19 cellular contexts compared by ENCODE assay signal in the genomic region with DNA sequence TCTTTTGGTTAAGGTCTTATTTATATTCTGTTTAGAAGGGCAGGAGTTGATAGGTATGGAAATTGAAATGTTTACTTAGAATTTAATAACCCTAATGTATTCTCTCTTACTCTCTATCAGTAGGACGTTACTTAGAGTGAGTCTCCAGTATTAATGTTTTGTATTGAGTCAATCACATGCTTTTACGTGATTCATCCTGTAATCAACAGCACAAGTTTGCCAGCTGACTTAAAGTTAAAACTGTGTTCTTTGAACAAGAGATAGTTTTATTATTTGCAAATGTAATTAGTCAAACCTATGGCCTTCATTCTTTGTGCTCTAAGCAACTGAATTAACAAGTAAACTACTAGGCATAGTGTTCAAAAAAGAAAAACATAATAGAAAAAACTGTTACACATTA. TPM values are rescaled to one million over a fixed set of nuclear protein-coding genes. Genes with fewer than 3 reads are reported as not detected.
A peak's percentile ranks its signal among the peaks of the same experiment; 100 is the strongest.
DNase-seq lines count a peak whose midpoint lies in the region; ATAC-seq and TF ChIP-seq lines count a peak whose summit lies in the region.
"Had no signal": no experiment of that assay in that cellular context is flagged by ENCODE, and none has a peak within 500 bp of the region (broad histone marks: within the 10 kb centered on the region; RNA-seq: fewer than 3 reads in every experiment).

No MANE protein-coding gene starts in this region.

- intact Hi-C loops in activated CD4-positive, alpha-beta memory T cell treated with anti-CD3 and anti-CD28 coated beads for 36 hours (cut with micrococcal nuclease) = no loop called here

- H3K4me1 Mint-ChIP-seq in activated CD4-positive, alpha-beta memory T cell treated with anti-CD3 and anti-CD28 coated beads for 36 hours (ENCODE audit: low read depth) = peaks cover 14% of the 10 kb centered on the region

- peak; percentile 46 for DNase-seq in EH (ENCODE audit: low read depth)
- DNase-seq in RKO (ENCODE audit: low spot score) = peak; percentile 16
- no peak for DNase-seq in epithelial cell of prostate (ENCODE audit: low read depth, low spot score)
- no peak for DNase-seq in omental fat pad (ENCODE audit: low spot score)
- DNase-seq in NCI-H345 (lab: John Stamatoyannopoulos, UW) = no peak
- no peak for DNase-seq in activated CD4-positive, alpha-beta memory T cell treated with anti-CD3 and anti-CD28 coated beads for 36 hours
- DNase-seq in GOT3 (lab: John Stamatoyannopoulos, UW) = no peak
- DNase-seq: activated CD8-positive, alpha-beta T cell treated with anti-CD3 and anti-CD28 coated beads for 36 hours; AML-193; cerebellar nuclear complex; GDM1; kidney; MV-4-11; NCI-H2081; NCI-H526 treated with DMSO at 0.1 percent for 48 hours; right lobe of liver; stimulated activated CD4-positive, alpha-beta T cell treated with anti-CD3 and anti-CD28 coated beads, Interleukin-2, amount 100 ng/mL, for 24 hours; substantia nigra had no signal

- ATAC-seq in omental fat pad (ENCODE audit: low FRiP score) (peak; percentile 60), GM21367 (IDR thresholded peaks at IDR 0.05; ENCODE audit: unreplicated experiment) (no peak)
- ATAC-seq: activated CD8-positive, alpha-beta T cell treated with anti-CD3 and anti-CD28 coated beads for 36 hours; right lobe of liver had no signal

- peaks cover 25% of the 10 kb centered on the region for H3K36me3 Mint-ChIP-seq in activated CD4-positive, alpha-beta memory T cell treated with anti-CD3 and anti-CD28 coated beads for 36 hours

- H3K27ac Mint-ChIP-seq in activated CD4-positive, alpha-beta memory T cell treated with anti-CD3 and anti-CD28 coated beads for 36 hours = no peak overlapping the region
- H3K27ac Mint-ChIP-seq: activated CD8-positive, alpha-beta T cell treated with anti-CD3 and anti-CD28 coated beads for 36 hours had no signal

- TF ChIP-seq CTCF in omental fat pad (IDR thresholded peaks at IDR 0.05) = no peak

- no peak overlapping the region for H3K4me3 Mint-ChIP-seq in activated CD4-positive, alpha-beta memory T cell treated with anti-CD3 and anti-CD28 coated beads for 36 hours
- H3K4me3 Mint-ChIP-seq: activated CD8-positive, alpha-beta T cell treated with anti-CD3 and anti-CD28 coated beads for 36 hours had no signal

- H3K27me3 Mint-ChIP-seq in activated CD4-positive, alpha-beta memory T cell treated with anti-CD3 and anti-CD28 coated beads for 36 hours = no peaks in the 10 kb centered on the region
- H3K27me3 Mint-ChIP-seq: activated CD8-positive, alpha-beta T cell treated with anti-CD3 and anti-CD28 coated beads for 36 hours had no signal

- CTCF ChIA-PET in activated CD4-positive, alpha-beta memory T cell treated with anti-CD3 and anti-CD28 coated beads for 36 hours (lab: Charles Lee) = no interaction called here

- no peaks in the 10 kb centered on the region for H3K9me3 Mint-ChIP-seq in activated CD4-positive, alpha-beta memory T cell treated with anti-CD3 and anti-CD28 coated beads for 36 hours
- H3K9me3 Mint-ChIP-seq: activated CD8-positive, alpha-beta T cell treated with anti-CD3 and anti-CD28 coated beads for 36 hours had no signal

- peak overlapping the region; percentile 23 for H3K27ac ChIP-seq in epithelial cell of prostate
- H3K27ac ChIP-seq: right lobe of liver had no signal

- POLR2A ChIA-PET in activated CD4-positive, alpha-beta memory T cell treated with anti-CD3 and anti-CD28 coated beads for 36 hours (lab: Charles Lee) = no interaction called here

RNA-seq across cellular contexts. Expression of gene PKN2, which starts 57.3 kb away (rescaled TPM):
- total RNA-seq in omental fat pad = 10 to 100 TPM; 28.8 to 56.6 (median 41.9) TPM
- 10 to 100 TPM; 16.2 to 17.9 TPM for total RNA-seq in activated CD4-positive, alpha-beta memory T cell treated with anti-CD3 and anti-CD28 coated beads for 36 hours

Comparison
In these comparisons a context has a peak if more than half of its experiments do, and no peak if none do; other contexts are left out.
1. DNase-seq: peak in EH (single experiment) and RKO (single experiment); none in epithelial cell of prostate (single experiment), omental fat pad (single experiment), NCI-H345 (single experiment), activated CD4-positive, alpha-beta memory T cell treated with anti-CD3 and anti-CD28 coated beads for 36 hours (single experiment) and GOT3 (single experiment).